15 cellular contexts compared by ENCODE assay signal in the genomic region with DNA sequence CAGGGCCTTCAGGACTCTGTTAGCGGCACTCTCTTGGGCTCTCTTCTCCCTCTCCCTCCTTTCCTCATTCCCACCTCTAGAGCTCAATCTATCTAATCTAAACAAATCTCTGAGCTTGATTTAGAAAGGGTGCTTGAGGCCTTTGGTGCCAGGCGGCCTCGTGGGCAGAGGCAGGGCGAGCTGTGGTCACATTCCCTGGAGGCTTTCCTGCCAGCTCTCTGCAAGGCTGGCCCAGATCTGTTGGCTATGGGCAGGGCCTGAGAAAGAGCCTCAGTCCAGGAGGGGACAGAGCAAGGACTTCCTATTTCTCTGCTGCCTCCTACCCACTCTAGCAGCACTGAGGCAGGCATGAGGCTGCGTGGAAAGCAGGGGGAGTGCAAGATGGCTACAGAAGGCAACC.
"Had no signal": no experiment of that assay in that cellular context is flagged by ENCODE, and none has a peak within 500 bp of the region (broad histone marks: within the 10 kb centered on the region; RNA-seq: fewer than 3 reads in every experiment).

No MANE protein-coding gene starts in this region.

- H3K36me3 ChIP-seq: upper lobe of left lung had no signal

- H2AFZ ChIP-seq: hepatocyte had no signal

- H3K9me3 ChIP-seq: upper lobe of left lung had no signal

- H3K4me1 ChIP-seq: upper lobe of left lung had no signal

- H3K4me2 ChIP-seq: hepatocyte had no signal

- H3K27ac ChIP-seq: hepatocyte, upper lobe of left lung had no signal

- H3K27me3 ChIP-seq: hepatocyte, upper lobe of left lung had no signal

- H3K4me3 ChIP-seq: hepatocyte, upper lobe of left lung had no signal

- DNase-seq: activated CD4-positive, alpha-beta T cell treated with anti-CD3 and anti-CD28 coated beads, Interleukin-2, amount 10 ng/mL, durations not matched to agents 24 days and 14 days; activated CD4-positive, CD25-positive, alpha-beta regulatory T cell; activated CD8-positive, alpha-beta memory T cell treated with anti-CD3 and anti-CD28 coated beads, Interleukin-2, amount 50 U/mL, for 4 hours; activated CD8-positive, alpha-beta T cell treated with anti-CD3 and anti-CD28 coated beads, Interleukin-2, amount 10 ng/mL, durations not matched to agents 7 days and 5 days; activated gamma-delta T cell treated with Interleukin-2 at 50 U/mL for 16 hours; activated T-cell treated with anti-CD3 and anti-CD28 coated beads, Interleukin-2, amount 50 U/mL, for 72 hours; effector memory CD8-positive, alpha-beta T cell; nephron progenitor cell; right cardiac atrium; small intestine; stimulated activated CD4-positive, alpha-beta T cell treated with anti-CD3 and anti-CD28 coated beads, Interleukin-4, amount 100 ng/mL, for 1 hour; stimulated activated naive CD8-positive, alpha-beta T cell treated with anti-CD3 and anti-CD28 coated beads, Interleukin-15, amount 100 ng/mL, for 72 hours; T1000; upper lobe of left lung had no signal

- H3K79me2 ChIP-seq: hepatocyte had no signal
